Comparison of ENCODE assay signal across 20 cellular contexts in the genomic region with DNA sequence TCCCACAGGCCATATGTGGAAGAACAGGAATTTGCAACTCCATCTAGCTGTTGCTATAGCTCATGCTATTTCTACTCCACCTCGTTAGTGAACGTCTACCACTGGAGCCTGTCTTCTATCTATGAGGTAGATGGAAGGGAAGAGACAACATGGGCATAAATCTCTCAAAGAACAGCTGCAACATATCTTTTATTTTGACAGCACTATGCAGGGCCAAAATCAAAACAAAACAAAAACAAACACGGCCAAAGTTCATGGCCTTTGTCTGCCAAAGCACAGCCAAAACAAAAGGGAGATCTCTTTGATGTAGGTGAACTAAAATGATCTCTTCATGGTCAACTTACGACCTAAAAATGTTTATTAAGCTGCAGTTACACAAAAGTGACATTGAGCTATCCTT.
DNase-seq lines count a peak whose midpoint lies in the region; ATAC-seq, FAIRE-seq and TF ChIP-seq lines count a peak whose summit lies in the region.
"Had no signal": no experiment of that assay in that cellular context is flagged by ENCODE, and none has a peak within 500 bp of the region (broad histone marks: within the 10 kb centered on the region; RNA-seq: fewer than 3 reads in every experiment).

No MANE protein-coding gene starts in this region.

- no peaks in the 10 kb centered on the region for H3K9me3 ChIP-seq in OCI-LY3 (ENCODE audit: insufficient read depth, low read length)
- no peaks in the 10 kb centered on the region for H3K9me3 ChIP-seq in HepG2 (ENCODE audit: low read length)
- H3K9me3 ChIP-seq in psoas muscle, result peaks cover 4% of the 10 kb centered on the region
- H3K9me3 ChIP-seq in GM23248 (ENCODE audit: low read depth), result no peaks in the 10 kb centered on the region
- H3K9me3 ChIP-seq: HAP-1 had no signal

- H3K4me2 ChIP-seq in OCI-LY3 (ENCODE audit: low read length) (no peak overlapping the region), HepG2 (ENCODE audit: low read depth, low read length) (no peak overlapping the region), GM23248 (ENCODE audit: unreplicated experiment) (no peak overlapping the region)

- H3K27ac Mint-ChIP-seq in activated CD4-positive, alpha-beta memory T cell treated with anti-CD3 and anti-CD28 coated beads for 36 hours, result no peak overlapping the region
- H3K27ac Mint-ChIP-seq: CD14-positive monocyte; CD8-positive, alpha-beta T cell; HFFc6 had no signal

- peaks cover 2% of the 10 kb centered on the region for H3K9me3 Mint-ChIP-seq in activated CD4-positive, alpha-beta memory T cell treated with anti-CD3 and anti-CD28 coated beads for 36 hours
- H3K9me3 Mint-ChIP-seq: CD8-positive, alpha-beta T cell had no signal

- H4K20me1 ChIP-seq in OCI-LY3 (ENCODE audit: insufficient read depth, low read length) (no peaks in the 10 kb centered on the region), HepG2 (ENCODE audit: insufficient read depth, low read length) (no peaks in the 10 kb centered on the region), GM23248 (ENCODE audit: insufficient read depth) (no peaks in the 10 kb centered on the region)

- no peaks in the 10 kb centered on the region for H3K79me2 ChIP-seq in OCI-LY3 (ENCODE audit: low read length)
- no peaks in the 10 kb centered on the region for H3K79me2 ChIP-seq in HepG2 (ENCODE audit: insufficient read depth, low read length)
- no peaks in the 10 kb centered on the region for H3K79me2 ChIP-seq in GM23248 (ENCODE audit: insufficient read depth)

- TF ChIP-seq CTCF in OCI-LY3 (IDR thresholded peaks at IDR 0.05; ENCODE audit: low read depth, low read length) (no peak), HepG2 (CRISPR knock-in tag; IDR thresholded peaks at IDR 0.05) (no peak), psoas muscle (IDR thresholded peaks at IDR 0.05) (no peak)

- no TSS peak for BruUV-seq in HepG2 (replicated peaks; lab: Mats Ljungman, UMichigan)

- TF ChIP-seq EP300 in HepG2 (IDR thresholded peaks at IDR 0.05; ENCODE audit: low read depth in 2 of 2, low read length in 2 of 2) (no peak), HepG2 (CRISPR knock-in tag; IDR thresholded peaks at IDR 0.05; ENCODE audit: borderline replicate concordance) (no peak)

- POLR2A ChIA-PET in HepG2 (lab: Yijun Ruan, JAX), result no interaction called here
- POLR2A ChIA-PET in activated CD4-positive, alpha-beta memory T cell treated with anti-CD3 and anti-CD28 coated beads for 36 hours (lab: Charles Lee), result no interaction called here

- H3K27me3 Mint-ChIP-seq in activated CD4-positive, alpha-beta memory T cell treated with anti-CD3 and anti-CD28 coated beads for 36 hours, result no peaks in the 10 kb centered on the region

- TF ChIP-seq POLR2A in HepG2 (IDR thresholded peaks at IDR 0.05; ENCODE audit: insufficient read depth in 1 of 2, low read depth in 2 of 2, low read length in 2 of 2), result no peak

- WGBS in HepG2 (ENCODE audit: low lambda C conversion rate), result under 1% methylated on average over 4 of the region's 4 CpGs
- WGBS in psoas muscle, 3 donors, result 8 to 13% (median 9%) methylated on average over 4 of the region's 4 CpGs
- WGBS in GM23248 (ENCODE audit: low coverage in 1 of 2, low lambda C conversion rate in 2 of 2, missing lambda C conversion rate in 2 of 2), 2 experiments, result 11 to 25% methylated on average over 4 of the region's 4 CpGs

- H3K9me2 ChIP-seq in GM23248 (ENCODE audit: insufficient read depth), result no peaks in the 10 kb centered on the region

- peak overlapping the region; percentile 67 for H2AFZ ChIP-seq in OCI-LY3 (ENCODE audit: low read depth, low read length)
- H2AFZ ChIP-seq in HepG2 (ENCODE audit: low read length), result no peak overlapping the region
- no peak overlapping the region for H2AFZ ChIP-seq in GM23248

- no peaks in the 10 kb centered on the region for H3K4me1 Mint-ChIP-seq in activated CD4-positive, alpha-beta memory T cell treated with anti-CD3 and anti-CD28 coated beads for 36 hours (ENCODE audit: low read depth)
- H3K4me1 Mint-ChIP-seq: CD14-positive monocyte had no signal

- H3K27ac ChIP-seq in OCI-LY3 (ENCODE audit: low read length) (no peak overlapping the region), HepG2 (ENCODE audit: extremely low read length, insufficient read depth, low read length) (no peak overlapping the region), psoas muscle (peak overlapping the region; percentile 65), GM23248 (no peak overlapping the region)
- H3K27ac ChIP-seq: 22Rv1, HL-60 had no signal

- H3K4me3 Mint-ChIP-seq in activated CD4-positive, alpha-beta memory T cell treated with anti-CD3 and anti-CD28 coated beads for 36 hours, result no peak overlapping the region
- H3K4me3 Mint-ChIP-seq: CD14-positive monocyte; CD8-positive, alpha-beta T cell; HFFc6 had no signal

- no peak overlapping the region for H3K9ac ChIP-seq in OCI-LY3 (ENCODE audit: low read length)
- no peak overlapping the region for H3K9ac ChIP-seq in HepG2 (ENCODE audit: insufficient read depth, low read depth, low read length)
- H3K9ac ChIP-seq in GM23248, result no peak overlapping the region

- in situ Hi-C loops in HepG2 (cut with HindIII; ENCODE audit: extremely low pct_ligation_motif_present, low pct_unique_long_range_greater_than_20kb), result no loop called here
- in situ Hi-C loops in GM23248 (cut with MboI), result no loop called here

- DNase-seq in DMS53 (lab: John Stamatoyannopoulos, UW) (peak; percentile 65), HepG2 (ENCODE audit: low spot score) (peak; percentile 1), psoas muscle (no peak), NCI-H2227 treated with DMSO at 0.1 percent for 48 hours (lab: John Stamatoyannopoulos, UW) (no peak), GM23248 (no peak)
- DNase-seq in activated CD4-positive, alpha-beta memory T cell treated with anti-CD3 and anti-CD28 coated beads for 36 hours, result no peak
- DNase-seq: CD8-positive, alpha-beta T cell; COR-L47; DMS153; GF-D8; HFFc6 had no signal

- H3K27me3 ChIP-seq in OCI-LY3 (ENCODE audit: low read depth, low read length) (no peaks in the 10 kb centered on the region), HepG2 (ENCODE audit: control insufficient read depth in 1 of 2, insufficient read depth in 2 of 2, low read length in 2 of 2) (no peaks in the 10 kb centered on the region), psoas muscle (ENCODE audit: insufficient read depth in 3 of 3, low read length in 2 of 3) (no peaks in the 10 kb centered on the region), GM23248 (replicated peaks; ENCODE audit: insufficient read depth) (no peaks in the 10 kb centered on the region)

- CTCF ChIA-PET in HepG2 (lab: Yijun Ruan, JAX; ENCODE audit: low intra/inter-chr PET ratio, low total read pairs), result no interaction called here
- CTCF ChIA-PET in activated CD4-positive, alpha-beta memory T cell treated with anti-CD3 and anti-CD28 coated beads for 36 hours (lab: Charles Lee), result no interaction called here

- H3K4me1 ChIP-seq in OCI-LY3 (ENCODE audit: low read length) (no peaks in the 10 kb centered on the region), HepG2 (ENCODE audit: insufficient read depth, low read length) (peaks cover 8% of the 10 kb centered on the region; the same call in 1 of the 2 replicates), psoas muscle (peaks cover 8% of the 10 kb centered on the region), GM23248 (ENCODE audit: insufficient read depth) (no peaks in the 10 kb centered on the region)
- H3K4me1 ChIP-seq: HAP-1 had no signal

- no peak overlapping the region for H3K4me3 ChIP-seq in OCI-LY3 (ENCODE audit: low read length)
- no peak overlapping the region for H3K4me3 ChIP-seq in HepG2 (replicated peaks in 1 of 3; ENCODE audit: insufficient read depth in 1 of 3, low read depth in 2 of 3, low read length in 3 of 3)
- no peak overlapping the region for H3K4me3 ChIP-seq in psoas muscle
- no peak overlapping the region for H3K4me3 ChIP-seq in GM23248
- H3K4me3 ChIP-seq: HAP-1 had no signal

- no peaks in the 10 kb centered on the region for H3K36me3 ChIP-seq in OCI-LY3 (replicated peaks; ENCODE audit: low read depth, low read length)
- H3K36me3 ChIP-seq in HepG2 (replicated peaks in 1 of 2; ENCODE audit: control insufficient read depth in 1 of 2, insufficient read depth in 2 of 2, low read length in 2 of 2), result no peaks in the 10 kb centered on the region
- H3K36me3 ChIP-seq in psoas muscle (ENCODE audit: insufficient read depth in 1 of 2, low read depth in 1 of 2), result no peaks in the 10 kb centered on the region
- no peaks in the 10 kb centered on the region for H3K36me3 ChIP-seq in GM23248 (ENCODE audit: low read depth)
- H3K36me3 ChIP-seq: HAP-1 had no signal

- TF ChIP-seq RAD21 in HepG2 (CRISPR knock-in tag; IDR thresholded peaks at IDR 0.05), result no peak

- H3K36me3 Mint-ChIP-seq in activated CD4-positive, alpha-beta memory T cell treated with anti-CD3 and anti-CD28 coated beads for 36 hours, result no peaks in the 10 kb centered on the region
- H3K36me3 Mint-ChIP-seq: CD14-positive monocyte; CD8-positive, alpha-beta T cell had no signal

- H3F3A ChIP-seq in GM23248 (ENCODE audit: insufficient read depth), result no peaks in the 10 kb centered on the region

- no peak for FAIRE-seq in HepG2 (lab: Jason Lieb, UNC)
- FAIRE-seq: D721Med, GM19239, H1 had no signal

- ATAC-seq in HepG2, result no peak
- ATAC-seq in psoas muscle, result peak in 3 of 4 donors; percentile 72 to 78 (median 76)
- ATAC-seq in HG02623 (IDR thresholded peaks at IDR 0.05; ENCODE audit: unreplicated experiment), result no peak
- ATAC-seq: CD8-positive, alpha-beta T cell had no signal

- intact Hi-C loops in HepG2 (cut with micrococcal nuclease; ENCODE audit: unreplicated experiment) (no loop called here), psoas muscle (cut with DNase I) (no loop called here)
- intact Hi-C loops in activated CD4-positive, alpha-beta memory T cell treated with anti-CD3 and anti-CD28 coated beads for 36 hours (cut with micrococcal nuclease), result no loop called here

TF ChIP-seq in HepG2, 621 proteins besides CTCF, POLR2A, EP300 and RAD21:
- TF ChIP-seq, protein P1, sequence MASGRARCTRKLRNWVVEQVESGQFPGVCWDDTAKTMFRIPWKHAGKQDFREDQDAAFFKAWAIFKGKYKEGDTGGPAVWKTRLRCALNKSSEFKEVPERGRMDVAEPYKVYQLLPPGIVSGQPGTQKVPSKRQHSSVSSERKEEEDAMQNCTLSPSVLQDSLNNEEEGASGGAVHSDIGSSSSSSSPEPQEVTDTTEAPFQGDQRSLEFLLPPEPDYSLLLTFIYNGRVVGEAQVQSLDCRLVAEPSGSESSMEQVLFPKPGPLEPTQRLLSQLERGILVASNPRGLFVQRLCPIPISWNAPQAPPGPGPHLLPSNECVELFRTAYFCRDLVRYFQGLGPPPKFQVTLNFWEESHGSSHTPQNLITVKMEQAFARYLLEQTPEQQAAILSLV (CRISPR knock-in tag; IDR thresholded peaks at IDR 0.05; ENCODE audit: borderline replicate concordance), result no peak
- no peak for TF ChIP-seq CEBPB (IDR thresholded peaks at IDR 0.05; ENCODE audit: borderline replicate concordance, low read depth, low read length)
- no peak for TF ChIP-seq SOX13 (IDR thresholded peaks at IDR 0.05)
- TF ChIP-seq SOX13 (CRISPR knock-in tag; conservative IDR thresholded peaks at IDR 0.05 in 1 of 2, IDR thresholded peaks at IDR 0.05 in 1 of 2), result peak in 1 of 2 experiments; percentile 46; a peak in 1 of 4 replicates
- no peak for TF ChIP-seq RFXANK (CRISPR knock-in tag; IDR thresholded peaks at IDR 0.05)
- TF ChIP-seq GTF2F1 (IDR thresholded peaks at IDR 0.05; ENCODE audit: low read length), result no peak
TF ChIP-seq in HepG2: peak in this region for 1.

Comparison
In these comparisons a context has a peak if more than half of its experiments do, and no peak if none do; other contexts are left out.
1. DNase-seq: peak in DMS53 (single experiment) and HepG2 (single experiment); none in psoas muscle (0 of 2), NCI-H2227 treated with DMSO at 0.1 percent for 48 hours (single experiment), GM23248 (single experiment) and activated CD4-positive, alpha-beta memory T cell treated with anti-CD3 and anti-CD28 coated beads for 36 hours (single experiment).
2. ATAC-seq: peak in psoas muscle (3 of 4); none in HepG2 (single experiment) and HG02623 (single experiment).